In genomic region chr19:40219721-40220276, GRCh38 we compare ENCODE assay signal across 1 cellular context.
TF ChIP-seq lines count a peak whose summit lies in the region.

No MANE protein-coding gene starts in this region.

TF ChIP-seq in GM12878, 131 proteins besides CTCF, POLR2A, EP300 and RAD21 (continued from another document):
- TF ChIP-seq BCLAF1 (IDR thresholded peaks at IDR 0.05) (no peak), EGR1 (IDR thresholded peaks at IDR 0.05; ENCODE audit: borderline replicate concordance in 1 of 2, low read depth in 2 of 2, low read length in 2 of 2) (no peak), GABPA (IDR thresholded peaks at IDR 0.05; ENCODE audit: low read depth) (no peak), SPI1 (IDR thresholded peaks at IDR 0.05; ENCODE audit: borderline replicate concordance, insufficient read depth, low read depth, low read length) (no peak), MYB (IDR thresholded peaks at IDR 0.05; ENCODE audit: borderline replicate concordance, low read depth, low read length) (no peak), RAD51 (IDR thresholded peaks at IDR 0.05) (peak; percentile 23; the same call in 1 of the 2 replicates)
- TF ChIP-seq, protein P1, sequence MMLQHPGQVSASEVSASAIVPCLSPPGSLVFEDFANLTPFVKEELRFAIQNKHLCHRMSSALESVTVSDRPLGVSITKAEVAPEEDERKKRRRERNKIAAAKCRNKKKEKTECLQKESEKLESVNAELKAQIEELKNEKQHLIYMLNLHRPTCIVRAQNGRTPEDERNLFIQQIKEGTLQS (IDR thresholded peaks at IDR 0.05; ENCODE audit: borderline replicate concordance, extremely low read depth, low read depth, low read length) = no peak
- TF ChIP-seq, protein P2, sequence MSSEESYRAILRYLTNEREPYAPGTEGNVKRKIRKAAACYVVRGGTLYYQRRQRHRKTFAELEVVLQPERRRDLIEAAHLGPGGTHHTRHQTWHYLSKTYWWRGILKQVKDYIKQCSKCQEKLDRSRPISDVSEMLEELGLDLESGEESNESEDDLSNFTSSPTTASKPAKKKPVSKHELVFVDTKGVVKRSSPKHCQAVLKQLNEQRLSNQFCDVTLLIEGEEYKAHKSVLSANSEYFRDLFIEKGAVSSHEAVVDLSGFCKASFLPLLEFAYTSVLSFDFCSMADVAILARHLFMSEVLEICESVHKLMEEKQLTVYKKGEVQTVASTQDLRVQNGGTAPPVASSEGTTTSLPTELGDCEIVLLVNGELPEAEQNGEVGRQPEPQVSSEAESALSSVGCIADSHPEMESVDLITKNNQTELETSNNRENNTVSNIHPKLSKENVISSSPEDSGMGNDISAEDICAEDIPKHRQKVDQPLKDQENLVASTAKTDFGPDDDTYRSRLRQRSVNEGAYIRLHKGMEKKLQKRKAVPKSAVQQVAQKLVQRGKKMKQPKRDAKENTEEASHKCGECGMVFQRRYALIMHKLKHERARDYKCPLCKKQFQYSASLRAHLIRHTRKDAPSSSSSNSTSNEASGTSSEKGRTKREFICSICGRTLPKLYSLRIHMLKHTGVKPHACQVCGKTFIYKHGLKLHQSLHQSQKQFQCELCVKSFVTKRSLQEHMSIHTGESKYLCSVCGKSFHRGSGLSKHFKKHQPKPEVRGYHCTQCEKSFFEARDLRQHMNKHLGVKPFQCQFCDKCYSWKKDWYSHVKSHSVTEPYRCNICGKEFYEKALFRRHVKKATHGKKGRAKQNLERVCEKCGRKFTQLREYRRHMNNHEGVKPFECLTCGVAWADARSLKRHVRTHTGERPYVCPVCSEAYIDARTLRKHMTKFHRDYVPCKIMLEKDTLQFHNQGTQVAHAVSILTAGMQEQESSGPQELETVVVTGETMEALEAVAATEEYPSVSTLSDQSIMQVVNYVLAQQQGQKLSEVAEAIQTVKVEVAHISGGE (CRISPR knock-in tag; IDR thresholded peaks at IDR 0.05) = no peak
